ENCODE assay signal across 14 cellular contexts in genomic region chr9:22134390-22134789, GRCh38.
A peak's percentile ranks its signal among the peaks of the same experiment; 100 is the strongest.
DNase-seq lines count a peak whose midpoint lies in the region; ATAC-seq and TF ChIP-seq lines count a peak whose summit lies in the region.
"Had no signal": no experiment of that assay in that cellular context is flagged by ENCODE, and none has a peak within 500 bp of the region (broad histone marks: within the 10 kb centered on the region; RNA-seq: fewer than 3 reads in every experiment).

No MANE protein-coding gene starts in this region.

- CTCF ChIA-PET in RWPE1 (lab: Yijun Ruan, JAX), result interaction anchor here (0.6 to 1.2 kb wide), 2 partner anchors 7 to 15 kb away, joined by 4 read pairs; no protein-coding TSS in a partner anchor

- peak overlapping the region; percentile 19 for H3K27ac Mint-ChIP-seq in type B pancreatic cell
- H3K27ac Mint-ChIP-seq: CD8-positive, alpha-beta T cell had no signal

- H3K27me3 Mint-ChIP-seq in type B pancreatic cell, result no peaks in the 10 kb centered on the region
- H3K27me3 Mint-ChIP-seq in activated T-cell treated with anti-CD3 and anti-CD28 coated beads, Interleukin-2, amount 50 U/mL, for 4 hours (ENCODE audit: low read depth), result peaks cover 1% of the 10 kb centered on the region

- H3K36me3 Mint-ChIP-seq in type B pancreatic cell, result no peaks in the 10 kb centered on the region
- no peaks in the 10 kb centered on the region for H3K36me3 Mint-ChIP-seq in activated T-cell treated with anti-CD3 and anti-CD28 coated beads, Interleukin-2, amount 50 U/mL, for 4 hours (ENCODE audit: insufficient read depth)
- H3K36me3 Mint-ChIP-seq: CD8-positive, alpha-beta T cell had no signal

- intact Hi-C loops in Right ventricle myocardium superior (cut with DNase I), result no loop called here

- H3K27ac ChIP-seq in RWPE1 (no peak overlapping the region), foreskin keratinocyte (no peak overlapping the region)
- H3K27ac ChIP-seq: C4-2B, GM23248 had no signal

- TF ChIP-seq CTCF in RWPE1 (conservative IDR thresholded peaks at IDR 0.05; ENCODE audit: low read depth) (no peak), foreskin keratinocyte (conservative IDR thresholded peaks at IDR 0.05) (no peak), type B pancreatic cell (conservative IDR thresholded peaks at IDR 0.05) (no peak)

- ATAC-seq in foreskin keratinocyte (peak; percentile 66), Right ventricle myocardium superior (ENCODE audit: poor library complexity) (no peak)
- ATAC-seq in activated T-cell treated with anti-CD3 and anti-CD28 coated beads, Interleukin-2, amount 50 U/mL, for 4 hours, result no peak
- ATAC-seq: CD8-positive, alpha-beta T cell; GM12878; HCT116 had no signal

- H3K9me3 Mint-ChIP-seq in type B pancreatic cell, result no peaks in the 10 kb centered on the region
- no peaks in the 10 kb centered on the region for H3K9me3 Mint-ChIP-seq in activated T-cell treated with anti-CD3 and anti-CD28 coated beads, Interleukin-2, amount 50 U/mL, for 4 hours
- H3K9me3 Mint-ChIP-seq: CD8-positive, alpha-beta T cell had no signal

- POLR2A ChIA-PET in RWPE1 (lab: Yijun Ruan, JAX; ENCODE audit: low non-redundant PET), result no interaction called here

- DNase-seq in DMS79 treated with DMSO at 0.1 percent for 48 hours (lab: John Stamatoyannopoulos, UW) (peak; percentile 10), RWPE1 (ENCODE audit: low spot score) (peak; percentile 35), foreskin keratinocyte (peak in 1 of 2 donors; percentile 50), type B pancreatic cell (ENCODE audit: extremely low spot score, unreplicated experiment) (no peak), Right ventricle myocardium superior (no peak), EL (no peak)
- no peak for DNase-seq in activated T-cell treated with anti-CD3 and anti-CD28 coated beads, Interleukin-2, amount 50 U/mL, for 4 hours
- DNase-seq: BE2C; CD8-positive, alpha-beta T cell; COR-L47; GM23248 had no signal

- no peaks in the 10 kb centered on the region for H3K27me3 ChIP-seq in foreskin keratinocyte
- H3K27me3 ChIP-seq: BE2C had no signal

- H3K4me1 ChIP-seq in foreskin keratinocyte, result peaks cover 31% of the 10 kb centered on the region
- H3K4me1 ChIP-seq: BE2C had no signal

- H3K4me3 Mint-ChIP-seq in type B pancreatic cell, result no peak overlapping the region
- no peak overlapping the region for H3K4me3 Mint-ChIP-seq in activated T-cell treated with anti-CD3 and anti-CD28 coated beads, Interleukin-2, amount 50 U/mL, for 4 hours
- H3K4me3 Mint-ChIP-seq: CD8-positive, alpha-beta T cell had no signal

- peaks cover under 1% of the 10 kb centered on the region for H3K4me1 Mint-ChIP-seq in type B pancreatic cell (ENCODE audit: unreplicated experiment)
- H3K4me1 Mint-ChIP-seq in activated T-cell treated with anti-CD3 and anti-CD28 coated beads, Interleukin-2, amount 50 U/mL, for 4 hours (ENCODE audit: low read depth), result no peaks in the 10 kb centered on the region

Comparison
In these comparisons a context has a peak if more than half of its experiments do, and no peak if none do; other contexts are left out.
1. DNase-seq: peak in DMS79 treated with DMSO at 0.1 percent for 48 hours (single experiment) and RWPE1 (single experiment); none in type B pancreatic cell (single experiment), Right ventricle myocardium superior (single experiment), activated T-cell treated with anti-CD3 and anti-CD28 coated beads, Interleukin-2, amount 50 U/mL, for 4 hours (single experiment) and EL (single experiment).